Comparison of ENCODE assay signal across 17 cellular contexts in the genomic region with DNA sequence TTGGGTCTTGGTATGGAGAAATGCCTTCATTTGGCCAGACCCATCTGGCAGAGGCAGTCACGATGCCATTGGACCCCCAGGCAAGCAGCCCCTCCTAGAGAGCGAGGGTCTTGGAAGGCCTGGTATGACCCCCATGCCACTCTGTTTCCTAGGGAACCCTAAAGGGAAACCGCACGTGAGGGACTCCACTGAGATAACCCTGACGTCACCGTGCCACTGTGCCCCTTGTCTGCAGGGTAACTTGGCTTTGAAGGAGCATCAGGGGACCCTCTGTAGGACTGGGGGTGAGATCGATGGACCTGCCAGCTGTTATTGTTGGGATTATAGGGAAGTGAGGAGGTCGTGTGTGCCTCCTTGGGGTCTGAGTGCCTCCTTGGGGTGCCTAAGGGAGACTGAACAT.
"Had no signal": no experiment of that assay in that cellular context is flagged by ENCODE, and none has a peak within 500 bp of the region (broad histone marks: within the 10 kb centered on the region; RNA-seq: fewer than 3 reads in every experiment).

No MANE protein-coding gene starts in this region.

- H3K79me2 ChIP-seq: hepatocyte had no signal

- H3K9ac ChIP-seq: neural progenitor cell had no signal

- H3K27ac Mint-ChIP-seq: activated CD4-positive, alpha-beta T cell treated with anti-CD3 and anti-CD28 coated beads, Interleukin-2, amount 10 ng/mL, durations not matched to agents 24 days and 14 days; activated CD8-positive, alpha-beta T cell treated with anti-CD3 and anti-CD28 coated beads for 36 hours; activated naive CD4-positive, alpha-beta T cell treated with anti-CD3 and anti-CD28 coated beads for 36 hours; activated T-cell treated with anti-CD3 and anti-CD28 coated beads, Interleukin-2, amount 50 U/mL, for 24 hours; mesothelial cell of epicardium; neural progenitor cell; WTC11 had no signal

- H3K27ac ChIP-seq: hepatocyte, neural progenitor cell, ovary, psoas muscle, SK-N-MC, testis, upper lobe of left lung had no signal

- H3K4me1 Mint-ChIP-seq: WTC11 had no signal

- H2AFZ ChIP-seq: hepatocyte, neural progenitor cell had no signal

- H3K4me3 Mint-ChIP-seq: activated CD4-positive, alpha-beta T cell treated with anti-CD3 and anti-CD28 coated beads, Interleukin-2, amount 10 ng/mL, durations not matched to agents 24 days and 14 days; activated CD8-positive, alpha-beta T cell treated with anti-CD3 and anti-CD28 coated beads for 36 hours; activated naive CD4-positive, alpha-beta T cell treated with anti-CD3 and anti-CD28 coated beads for 36 hours; activated T-cell treated with anti-CD3 and anti-CD28 coated beads, Interleukin-2, amount 50 U/mL, for 24 hours; mesothelial cell of epicardium; neural progenitor cell; stimulated activated naive CD8-positive, alpha-beta T cell treated with anti-CD3 and anti-CD28 coated beads, Interleukin-15, amount 100 ng/mL, for 72 hours; WTC11 had no signal

- H3K36me3 ChIP-seq: neural progenitor cell, ovary, upper lobe of left lung had no signal

- H3K9me3 ChIP-seq: ovary, psoas muscle, testis, upper lobe of left lung had no signal

- H3K4me3 ChIP-seq: hepatocyte, neural progenitor cell, ovary, psoas muscle, SK-N-MC, testis, upper lobe of left lung had no signal

- H3K27me3 ChIP-seq: hepatocyte, neural progenitor cell, ovary, testis, upper lobe of left lung had no signal

- H3K4me2 ChIP-seq: hepatocyte, neural progenitor cell had no signal

- H3K9me3 Mint-ChIP-seq: activated CD4-positive, alpha-beta T cell treated with anti-CD3 and anti-CD28 coated beads, Interleukin-2, amount 10 ng/mL, durations not matched to agents 24 days and 14 days; activated CD8-positive, alpha-beta T cell treated with anti-CD3 and anti-CD28 coated beads for 36 hours; activated naive CD4-positive, alpha-beta T cell treated with anti-CD3 and anti-CD28 coated beads for 36 hours; activated T-cell treated with anti-CD3 and anti-CD28 coated beads, Interleukin-2, amount 50 U/mL, for 24 hours; mesothelial cell of epicardium; neural progenitor cell; stimulated activated naive CD8-positive, alpha-beta T cell treated with anti-CD3 and anti-CD28 coated beads, Interleukin-15, amount 100 ng/mL, for 72 hours had no signal

- ATAC-seq: activated CD8-positive, alpha-beta T cell treated with anti-CD3 and anti-CD28 coated beads for 36 hours; psoas muscle; right cardiac atrium; stimulated activated naive CD8-positive, alpha-beta T cell treated with anti-CD3 and anti-CD28 coated beads, Interleukin-15, amount 100 ng/mL, for 72 hours; WTC11 had no signal

- DNase-seq: activated CD4-positive, alpha-beta T cell treated with anti-CD3 and anti-CD28 coated beads, Interleukin-2, amount 10 ng/mL, durations not matched to agents 24 days and 14 days; activated CD8-positive, alpha-beta T cell treated with anti-CD3 and anti-CD28 coated beads for 36 hours; activated naive CD4-positive, alpha-beta T cell treated with anti-CD3 and anti-CD28 coated beads for 36 hours; activated T-cell treated with anti-CD3 and anti-CD28 coated beads, Interleukin-2, amount 50 U/mL, for 24 hours; dermis blood vessel endothelial cell; foreskin fibroblast; ovary; right cardiac atrium; stimulated activated naive CD8-positive, alpha-beta T cell treated with anti-CD3 and anti-CD28 coated beads, Interleukin-15, amount 100 ng/mL, for 72 hours; testis; upper lobe of left lung had no signal

- H3K27me3 Mint-ChIP-seq: activated CD8-positive, alpha-beta T cell treated with anti-CD3 and anti-CD28 coated beads for 36 hours; activated T-cell treated with anti-CD3 and anti-CD28 coated beads, Interleukin-2, amount 50 U/mL, for 24 hours; stimulated activated naive CD8-positive, alpha-beta T cell treated with anti-CD3 and anti-CD28 coated beads, Interleukin-15, amount 100 ng/mL, for 72 hours had no signal

- H3K36me3 Mint-ChIP-seq: mesothelial cell of epicardium, neural progenitor cell, WTC11 had no signal
